1 cellular context compared by ENCODE assay signal in genomic region chr16:31333686-31334649, GRCh38.
TF ChIP-seq lines count a peak whose summit lies in the region.

No MANE protein-coding gene starts in this region.

TF ChIP-seq in HepG2, 621 proteins besides CTCF, POLR2A, EP300 and RAD21 (continued from another document):
- TF ChIP-seq XRCC5 (optimal IDR thresholded peaks at IDR 0.05; ENCODE audit: low read length) = peak; percentile 40
